In genomic region chr3:55630921-55631299, GRCh38 we compare ENCODE assay signal across 24 cellular contexts.
"Had no signal": no experiment of that assay in that cellular context is flagged by ENCODE, and none has a peak within 500 bp of the region (broad histone marks: within the 10 kb centered on the region; RNA-seq: fewer than 3 reads in every experiment).

No MANE protein-coding gene starts in this region.

- H3K36me3 Mint-ChIP-seq: naive B cell; natural killer cell treated with Interleukin-12 subunit alpha and Interleukin-12 subunit beta and Interleukin-15 and Interleukin-18, amount 100 ng/mL, for 72 hours; stimulated activated effector memory CD8-positive, alpha-beta T cell treated with anti-CD3 and anti-CD28 coated beads, Interleukin-12 subunit alpha, Interleukin-12 subunit beta, amount 100 ng/mL, for 72 hours; type B pancreatic cell had no signal

- H3K9me3 Mint-ChIP-seq: type B pancreatic cell had no signal

- DNase-seq: dermis blood vessel endothelial cell; effector memory CD4-positive, alpha-beta T cell; foreskin keratinocyte; glutamatergic neuron; heart right ventricle; left ventricle myocardium superior; lower lobe of right lung; naive B cell; nucleus accumbens; right cardiac atrium; sigmoid colon; stimulated activated CD4-positive, alpha-beta T cell treated with anti-CD3 and anti-CD28 coated beads, Interleukin-2, amount 100 ng/mL, for 24 hours; stimulated activated CD4-positive, alpha-beta T cell treated with anti-CD3 and anti-CD28 coated beads, Interleukin-4, amount 100 ng/mL, for 24 hours; stimulated activated naive CD4-positive, alpha-beta T cell treated with Interleukin-2 at 50 U/mL for 16 hours; stomach; thyroid gland had no signal

- H3K4me1 Mint-ChIP-seq: naive B cell; stimulated activated effector memory CD8-positive, alpha-beta T cell treated with anti-CD3 and anti-CD28 coated beads, Interleukin-12 subunit alpha, Interleukin-12 subunit beta, amount 100 ng/mL, for 72 hours had no signal

- H3K27ac Mint-ChIP-seq: naive B cell; natural killer cell treated with Interleukin-12 subunit alpha and Interleukin-12 subunit beta and Interleukin-15 and Interleukin-18, amount 100 ng/mL, for 72 hours; stimulated activated effector memory CD8-positive, alpha-beta T cell treated with anti-CD3 and anti-CD28 coated beads, Interleukin-12 subunit alpha, Interleukin-12 subunit beta, amount 100 ng/mL, for 72 hours; type B pancreatic cell had no signal

- H3K4me1 ChIP-seq: esophagus muscularis mucosa, foreskin keratinocyte, lower lobe of right lung, prostate gland, thyroid gland had no signal

- H3K27me3 ChIP-seq: esophagus muscularis mucosa, foreskin keratinocyte, sigmoid colon, stomach, thyroid gland had no signal

- H3K4me3 Mint-ChIP-seq: naive B cell; natural killer cell treated with Interleukin-12 subunit alpha and Interleukin-12 subunit beta and Interleukin-15 and Interleukin-18, amount 100 ng/mL, for 72 hours; stimulated activated effector memory CD8-positive, alpha-beta T cell treated with anti-CD3 and anti-CD28 coated beads, Interleukin-12 subunit alpha, Interleukin-12 subunit beta, amount 100 ng/mL, for 72 hours; type B pancreatic cell had no signal

- H3K27ac ChIP-seq: coronary artery, esophagus muscularis mucosa, foreskin keratinocyte, heart right ventricle, lower lobe of right lung, prostate gland, sigmoid colon, thyroid gland had no signal

- H3K36me3 ChIP-seq: esophagus muscularis mucosa, heart right ventricle, lower lobe of right lung, prostate gland, sigmoid colon, stomach, thyroid gland had no signal

- H3K9me3 ChIP-seq: esophagus muscularis mucosa, heart right ventricle, lower lobe of right lung, prostate gland, sigmoid colon, stomach, thyroid gland had no signal

- H3K4me3 ChIP-seq: coronary artery, esophagus muscularis mucosa, heart right ventricle, lower lobe of right lung, prostate gland, sigmoid colon, stomach, thyroid gland had no signal

- FAIRE-seq: endothelial cell of umbilical vein, keratinocyte had no signal

- ATAC-seq: foreskin keratinocyte; heart right ventricle; left ventricle myocardium superior; lower lobe of right lung; natural killer cell treated with Interleukin-12 subunit alpha and Interleukin-12 subunit beta and Interleukin-15 and Interleukin-18, amount 100 ng/mL, for 72 hours; right cardiac atrium; stimulated activated effector memory CD8-positive, alpha-beta T cell treated with anti-CD3 and anti-CD28 coated beads, Interleukin-12 subunit alpha, Interleukin-12 subunit beta, amount 100 ng/mL, for 72 hours had no signal
